ENCODE assay signal across 25 cellular contexts in genomic region chr9:69604568-69605219, GRCh38.
DNase-seq lines count a peak whose midpoint lies in the region; ATAC-seq, FAIRE-seq and TF ChIP-seq lines count a peak whose summit lies in the region.
"Had no signal": no experiment of that assay in that cellular context is flagged by ENCODE, and none has a peak within 500 bp of the region (broad histone marks: within the 10 kb centered on the region; RNA-seq: fewer than 3 reads in every experiment).

No MANE protein-coding gene starts in this region.

- no peak overlapping the region for H2AFZ ChIP-seq in H9 (ENCODE audit: low read length)
- no peak overlapping the region for H2AFZ ChIP-seq in MM.1S (ENCODE audit: low read length)

- no peak overlapping the region for H2BK15ac ChIP-seq in H9 (ENCODE audit: low read depth, low read length)

- no peak overlapping the region for H3K4ac ChIP-seq in H9 (ENCODE audit: low read depth, low read length)

- H3K9ac ChIP-seq in H9 (ENCODE audit: extremely low read depth, insufficient read length, low read length): no peak overlapping the region
- no peak overlapping the region for H3K9ac ChIP-seq in MM.1S (ENCODE audit: low read length)
- H3K9ac ChIP-seq: SK-N-SH had no signal

- H3K9me3 ChIP-seq in H9 (ENCODE audit: control insufficient read depth, low read depth, low read length) (no peaks in the 10 kb centered on the region), MM.1S (replicated peaks; ENCODE audit: insufficient read depth, low read length) (no peaks in the 10 kb centered on the region)
- H3K9me3 ChIP-seq: BE2C, HAP-1, SK-N-SH had no signal

- no peak for TF ChIP-seq CTCF in H9 (conservative IDR thresholded peaks at IDR 0.05)
- no peak for TF ChIP-seq CTCF in MM.1S (IDR thresholded peaks at IDR 0.05; ENCODE audit: low read length)

- H3T11ph ChIP-seq in H9 (ENCODE audit: low read length): no peak overlapping the region

- H3K36me3 Mint-ChIP-seq in H9 (ENCODE audit: insufficient read depth in 1 of 3, low read depth in 3 of 3): no peaks in the 10 kb centered on the region
- H3K36me3 Mint-ChIP-seq: CD14-positive monocyte; CD8-positive, alpha-beta memory T cell had no signal

- no peaks in the 10 kb centered on the region for H3K36me3 ChIP-seq in MM.1S (replicated peaks; ENCODE audit: insufficient read depth, low read length)
- H3K36me3 ChIP-seq: HAP-1 had no signal

- H2BK20ac ChIP-seq in H9 (ENCODE audit: low read depth, low read length, poor library complexity, severe bottlenecking): no peak overlapping the region

- H3K4me1 ChIP-seq in H9 (ENCODE audit: insufficient read depth, low read length): no peaks in the 10 kb centered on the region; the same call in 1 of the 2 replicates
- peaks cover 16% of the 10 kb centered on the region for H3K4me1 ChIP-seq in MM.1S (ENCODE audit: low read length)

- H3K4me3 Mint-ChIP-seq in H9: no peak overlapping the region
- H3K4me3 Mint-ChIP-seq: CD14-positive monocyte; CD8-positive, alpha-beta memory T cell; T-helper 17 cell had no signal

- H3K27me3 ChIP-seq in H9 (ENCODE audit: insufficient read depth, low read length) (no peaks in the 10 kb centered on the region), MM.1S (replicated peaks; ENCODE audit: insufficient read depth, low read length) (no peaks in the 10 kb centered on the region)
- H3K27me3 ChIP-seq: BE2C had no signal

- FAIRE-seq in urothelium cell line (lab: Jason Lieb, UNC): peak; percentile 98
- FAIRE-seq: GM18507, RCC 7860 had no signal

- no peak overlapping the region for H4K91ac ChIP-seq in H9 (ENCODE audit: insufficient read length, low read depth, low read length)

- no peak overlapping the region for H2BK5ac ChIP-seq in H9 (ENCODE audit: insufficient read length, low read length)

- H3K27ac Mint-ChIP-seq in H9: no peak overlapping the region
- H3K27ac Mint-ChIP-seq: CD14-positive monocyte; CD8-positive, alpha-beta memory T cell; T-helper 17 cell had no signal

- H3K27me3 Mint-ChIP-seq in H9 (ENCODE audit: low read depth): no peaks in the 10 kb centered on the region

- no peak overlapping the region for H3K18ac ChIP-seq in H9 (ENCODE audit: insufficient read length, low read depth, low read length)

- WGBS in H9 (ENCODE audit: extremely low coverage, insufficient read length, low lambda C conversion rate): no CpG with 5 or more reads among the region's 10 CpGs

- DNase-seq in H9 (no peak), MM.1S (no peak), lung microvascular endothelial cell (ENCODE audit: low read depth in 2 of 2) (peak; percentile 20 to 52), urothelium cell line (ENCODE audit: low spot score) (no peak), GF-D8 (lab: John Stamatoyannopoulos, UW) (no peak)
- DNase-seq: BE2C; CD8-positive, alpha-beta memory T cell; DMS 273 treated with DMSO at 0.1 percent for 48 hours; DMS79; EL; KG1; NCI-H1436; NCI-H187; NCI-H2081 treated with DMSO at 0.1 percent for 48 hours; NCI-H524; SIG-M5; SK-N-SH; SW 1271; T-helper 17 cell had no signal

- H3K79me2 ChIP-seq in H9 (ENCODE audit: insufficient read depth, low read length) (no peaks in the 10 kb centered on the region), MM.1S (ENCODE audit: low read length) (no peaks in the 10 kb centered on the region)

- no peak overlapping the region for H3K56ac ChIP-seq in H9 (ENCODE audit: insufficient read length, low read depth, low read length)

- no peaks in the 10 kb centered on the region for H3K9me2 ChIP-seq in MM.1S (replicated peaks; ENCODE audit: insufficient read depth, low read length)
- H3K9me2 ChIP-seq: SK-N-SH had no signal

- peaks cover 5 to 7% of the 10 kb centered on the region in 2 experiments for H3K4me1 Mint-ChIP-seq in H9
- H3K4me1 Mint-ChIP-seq: CD14-positive monocyte; CD8-positive, alpha-beta memory T cell; T-helper 17 cell had no signal

- H3K27ac ChIP-seq in H9 (ENCODE audit: insufficient read length, low read depth, low read length) (no peak overlapping the region), MM.1S (ENCODE audit: low read length) (no peak overlapping the region)

- H2BK120ac ChIP-seq in H9 (ENCODE audit: low read depth, low read length, poor library complexity, severe bottlenecking): no peak overlapping the region

- H3K23ac ChIP-seq in H9 (ENCODE audit: insufficient read length, low read depth, low read length): no peak overlapping the region

- no peak overlapping the region for H3K4me3 ChIP-seq in MM.1S (ENCODE audit: low read length)
- H3K4me3 ChIP-seq: HAP-1 had no signal

- no peak overlapping the region for H3K4me2 ChIP-seq in H9 (ENCODE audit: insufficient read depth, insufficient read length, low read length)
- peak overlapping the region; percentile 14; the same call in 1 of the 2 replicates for H3K4me2 ChIP-seq in MM.1S (ENCODE audit: low read depth, low read length)
- H3K4me2 ChIP-seq: SK-N-SH had no signal

- H3K14ac ChIP-seq in H9 (ENCODE audit: insufficient read depth, low read length): no peak overlapping the region

- no peaks in the 10 kb centered on the region for H3K23me2 ChIP-seq in H9 (ENCODE audit: insufficient read length, low read depth, low read length, poor library complexity, severe bottlenecking)

- H3K9me3 Mint-ChIP-seq in H9: no peaks in the 10 kb centered on the region

- peak overlapping the region; percentile 13 for H4K5ac ChIP-seq in H9 (ENCODE audit: insufficient read length, low read depth, low read length)

- no peak overlapping the region for H4K8ac ChIP-seq in H9 (replicated peaks; ENCODE audit: insufficient read length, low read depth, low read length)

- ATAC-seq in HG02642 (IDR thresholded peaks at IDR 0.05; ENCODE audit: poor library complexity, unreplicated experiment) (no peak), HG02759 (IDR thresholded peaks at IDR 0.05; ENCODE audit: unreplicated experiment) (no peak)
- ATAC-seq: T-helper 17 cell had no signal

- no peaks in the 10 kb centered on the region for H3K79me1 ChIP-seq in H9 (ENCODE audit: insufficient read depth, low read depth, low read length, poor library complexity, severe bottlenecking)

- no peak overlapping the region for H2BK12ac ChIP-seq in H9 (ENCODE audit: insufficient read length, low read depth, low read length)

- no peak overlapping the region for H2AK5ac ChIP-seq in H9 (ENCODE audit: insufficient read length, low read length)

- H3F3A ChIP-seq in MM.1S (ENCODE audit: insufficient read depth, low read length): peaks cover 12% of the 10 kb centered on the region

- H4K20me1 ChIP-seq in H9 (ENCODE audit: control insufficient read depth, insufficient read depth, insufficient read length): no peaks in the 10 kb centered on the region
- H4K20me1 ChIP-seq in MM.1S (ENCODE audit: insufficient read depth, low read length): no peaks in the 10 kb centered on the region

Comparison
In these comparisons a context has a peak if more than half of its experiments do, and no peak if none do; other contexts are left out.
1. DNase-seq: peak in lung microvascular endothelial cell (2 of 2); none in H9 (single experiment), MM.1S (single experiment), urothelium cell line (single experiment) and GF-D8 (single experiment).